ENCODE assay signal across 28 cellular contexts in genomic region chr16:2031081-2031577, GRCh38. TPM values are rescaled to one million over a fixed set of nuclear protein-coding genes. Genes with fewer than 3 reads are reported as not detected.
DNase-seq lines count a peak whose midpoint lies in the region; TF ChIP-seq lines count a peak whose summit lies in the region.
"Had no signal": no experiment of that assay in that cellular context is flagged by ENCODE, and none has a peak within 500 bp of the region (broad histone marks: within the 10 kb centered on the region; RNA-seq: fewer than 3 reads in every experiment).

No MANE protein-coding gene starts in this region.

- intact Hi-C loops in stomach (cut with DNase I; ENCODE audit: low total_unique reads): no loop called here

- peak overlapping the region; percentile 10 for H3K27ac ChIP-seq in duodenal mucosa (ENCODE audit: low read depth, low read length)
- H3K27ac ChIP-seq in liver (ENCODE audit: low read depth in 1 of 2, low read length in 2 of 2): peak overlapping the region; percentile 68 to 84
- peak overlapping the region; percentile 34 to 95 (median 89) for H3K27ac ChIP-seq in stomach
- no peak overlapping the region for H3K27ac ChIP-seq in caudate nucleus (ENCODE audit: low read depth, low read length)

- H3K4me3 ChIP-seq in duodenal mucosa (ENCODE audit: low read depth in 1 of 2, low read length in 2 of 2): no peak overlapping the region
- no peak overlapping the region for H3K4me3 ChIP-seq in liver (ENCODE audit: low read depth in 1 of 3, low read length in 3 of 3)
- H3K4me3 ChIP-seq in stomach: peak overlapping the region in 1 of 4 donors; percentile 6
- H3K4me3 ChIP-seq: body of pancreas, ovary, Peyer's patch, skin epidermis, thoracic aorta had no signal

- TF ChIP-seq EP300 in stomach (IDR thresholded peaks at IDR 0.05): no peak

- TF ChIP-seq RAD21 in liver (IDR thresholded peaks at IDR 0.05): no peak

- H3K27me3 ChIP-seq in duodenal mucosa (ENCODE audit: control insufficient read depth in 1 of 2, insufficient read depth in 2 of 2, low read length in 2 of 2) (no peaks in the 10 kb centered on the region), liver (ENCODE audit: control insufficient read depth in 4 of 4, insufficient read depth in 4 of 4, low read length in 3 of 4) (no peaks in the 10 kb centered on the region), stomach (peaks cover 0 to 7% (median 0%) of the 10 kb centered on the region in 3 donors)
- H3K27me3 ChIP-seq: body of pancreas, ovary, Peyer's patch had no signal

- TF ChIP-seq POLR2A in stomach (IDR thresholded peaks at IDR 0.05): no peak

- H3K4me1 ChIP-seq in duodenal mucosa (ENCODE audit: control insufficient read depth in 1 of 2, insufficient read depth in 2 of 2, low read length in 2 of 2) (peaks cover 4 to 28% of the 10 kb centered on the region in 2 donors), liver (ENCODE audit: control insufficient read depth in 4 of 4, insufficient read depth in 4 of 4, low read length in 3 of 4) (peaks cover 26 to 83% (median 66%) of the 10 kb centered on the region in 4 donors), stomach (peaks cover 67 to 88% (median 82%) of the 10 kb centered on the region in 4 donors)

- no peaks in the 10 kb centered on the region for H3K9me3 ChIP-seq in duodenal mucosa (ENCODE audit: control insufficient read depth in 1 of 2, low read length in 2 of 2)
- H3K9me3 ChIP-seq in liver (ENCODE audit: control insufficient read depth in 4 of 4, low read length in 3 of 4): no peaks in the 10 kb centered on the region
- H3K9me3 ChIP-seq in stomach: no peaks in the 10 kb centered on the region
- H3K9me3 ChIP-seq: body of pancreas, ovary, Peyer's patch, thoracic aorta had no signal

- DNase-seq in COR-L47 (lab: John Stamatoyannopoulos, UW) (peak; percentile 42), stomach (no peak), caudate nucleus (lab: John Stamatoyannopoulos, UW) (no peak), mucosa of gallbladder (ENCODE audit: low spot score) (no peak), SW480 (ENCODE audit: low spot score) (no peak), kidney glomerular epithelial cell (lab: John Stamatoyannopoulos, UW) (no peak)
- DNase-seq: ACHN; activated CD4-positive, alpha-beta T cell treated with anti-CD3 and anti-CD28 coated beads, Interleukin-2, amount 50 U/mL, for 4 hours; activated naive CD4-positive, alpha-beta T cell treated with anti-CD3 and anti-CD28 coated beads, Interleukin-2, amount 50 U/mL, for 16 hours; activated T-cell treated with anti-CD3 and anti-CD28 coated beads for 4 hours; body of pancreas; CD8-positive, alpha-beta T cell; DND-41; effector CD4-positive, alpha-beta T cell; Kasumi-1; left colon; NCI-H1105 treated with DMSO at 0.1 percent for 48 hours; NCI-H2171 treated with DMSO at 0.1 percent for 48 hours; NCI-H748 treated with DMSO at 0.1 percent for 48 hours; ovary; Peyer's patch; stimulated activated CD4-positive, alpha-beta T cell treated with anti-CD3 and anti-CD28 coated beads, Interleukin-4, amount 100 ng/mL, for 24 hours; stimulated activated CD8-positive, alpha-beta memory T cell treated with anti-CD3 and anti-CD28 coated beads, Interleukin-4, amount 100 ng/mL, for 48 hours; SW 1271 had no signal

- no peak overlapping the region for H3K9ac ChIP-seq in duodenal mucosa (ENCODE audit: low read depth in 1 of 2, low read length in 2 of 2)
- no peak overlapping the region for H3K9ac ChIP-seq in liver (ENCODE audit: low read depth in 1 of 2, low read length in 2 of 2)

- WGBS in liver: 61% methylated on average over 11 of the region's 11 CpGs
- WGBS in stomach, 5 donors: 50 to 65% (median 57%) methylated on average over 10 to 11 of the region's 11 CpGs

- TF ChIP-seq CTCF in liver (IDR thresholded peaks at IDR 0.05; ENCODE audit: low read depth, low read length, missing input control) (no peak), stomach (IDR thresholded peaks at IDR 0.05) (no peak)

- H3K36me3 ChIP-seq in duodenal mucosa (ENCODE audit: control insufficient read depth in 1 of 2, insufficient read depth in 2 of 2, low read length in 2 of 2) (no peaks in the 10 kb centered on the region), liver (ENCODE audit: control insufficient read depth in 4 of 4, insufficient read depth in 3 of 4, low read depth in 1 of 4, low read length in 3 of 4) (no peaks in the 10 kb centered on the region), stomach (peaks cover 4 to 27% (median 15%) of the 10 kb centered on the region in 4 donors)
- H3K36me3 ChIP-seq: ovary, Peyer's patch had no signal

TF ChIP-seq in liver, 16 proteins besides CTCF, POLR2A, EP300 and RAD21:
- TF ChIP-seq NR2F2 (IDR thresholded peaks at IDR 0.05) (peak; percentile 64), ATF3 (IDR thresholded peaks at IDR 0.05) (no peak), FOXA1 (IDR thresholded peaks at IDR 0.05) (no peak), REST (IDR thresholded peaks at IDR 0.05) (no peak), SP1 (IDR thresholded peaks at IDR 0.05) (peak; percentile 47)

RNA-seq across cellular contexts. Expression of gene NHERF2, which starts 4.4 kb away (rescaled TPM):
- total RNA-seq in liver (10 to 100 TPM; 36.6 to 85.8 TPM), stomach (100 to 1,000 TPM in 2 of 5 donors, 10 to 100 TPM in 3; 17.4 to 201 (median 95.5) TPM), mucosa of gallbladder (121 TPM)
- polyA plus RNA-seq in liver (100 to 1,000 TPM in 1 of 2 donors, 10 to 100 TPM in 1; 62.4 to 205 TPM), stomach (100 to 1,000 TPM in 2 of 3 donors, 10 to 100 TPM in 1; 65.4 to 236 (median 157) TPM)

RNA-seq across cellular contexts. Expression of gene NPW, which starts 11.5 kb away (rescaled TPM):
- total RNA-seq in liver: 1 to 10 TPM; 1.3 to 8.4 TPM
- polyA plus RNA-seq in liver: 10 to 100 TPM in 1 of 2 donors, 1 to 10 TPM in 1; 9.9 to 20.6 TPM
- total RNA-seq in stomach: under 1 TPM in 1 of 5 donors, not detected in 4; 0.55 TPM
- 10 to 100 TPM in 1 of 3 donors, 1 to 10 TPM in 2; 1.6 to 12.4 (median 2.4) TPM for polyA plus RNA-seq in stomach
- total RNA-seq in mucosa of gallbladder: 1.6 TPM
- total RNA-seq: body of pancreas; CD8-positive, alpha-beta T cell; thoracic aorta had no signal

RNA-seq across cellular contexts. Expression of gene NTHL1, which starts 16.5 kb away (rescaled TPM):
- total RNA-seq in liver (10 to 100 TPM; 10.4 to 12.7 TPM), stomach (100 to 1,000 TPM in 2 of 5 donors, 1 to 10 TPM in 3; 2.3 to 663 (median 9.5) TPM), mucosa of gallbladder (33.9 TPM)
- polyA plus RNA-seq in liver (100 to 1,000 TPM in 1 of 2 donors, 10 to 100 TPM in 1; 25.4 to 166 TPM), stomach (10 to 100 TPM; 29.2 to 40.6 (median 36.6) TPM)

RNA-seq across cellular contexts. Expression of gene TSC2, which starts 16.7 kb away (rescaled TPM):
- total RNA-seq in liver (10 to 100 TPM; 28.3 to 51.2 TPM), stomach (100 to 1,000 TPM in 3 of 5 donors, 10 to 100 TPM in 2; 68.5 to 369 (median 118) TPM), mucosa of gallbladder (185 TPM)
- polyA plus RNA-seq in liver (10 to 100 TPM; 23.3 to 29.1 TPM), stomach (10 to 100 TPM; 40.8 to 46.0 (median 41.1) TPM)

RNA-seq across cellular contexts. Expression of gene ZNF598, which starts 21.5 kb away (rescaled TPM):
- total RNA-seq in liver (10 to 100 TPM; 12.8 to 19.7 TPM), stomach (10 to 100 TPM; 16.3 to 86.2 (median 34.8) TPM), mucosa of gallbladder (42.1 TPM)
- polyA plus RNA-seq in liver (10 to 100 TPM in 1 of 2 donors, 1 to 10 TPM in 1; 2.7 to 28.4 TPM), stomach (10 to 100 TPM; 21.1 to 31.0 (median 21.4) TPM)
